In the genomic region with DNA sequence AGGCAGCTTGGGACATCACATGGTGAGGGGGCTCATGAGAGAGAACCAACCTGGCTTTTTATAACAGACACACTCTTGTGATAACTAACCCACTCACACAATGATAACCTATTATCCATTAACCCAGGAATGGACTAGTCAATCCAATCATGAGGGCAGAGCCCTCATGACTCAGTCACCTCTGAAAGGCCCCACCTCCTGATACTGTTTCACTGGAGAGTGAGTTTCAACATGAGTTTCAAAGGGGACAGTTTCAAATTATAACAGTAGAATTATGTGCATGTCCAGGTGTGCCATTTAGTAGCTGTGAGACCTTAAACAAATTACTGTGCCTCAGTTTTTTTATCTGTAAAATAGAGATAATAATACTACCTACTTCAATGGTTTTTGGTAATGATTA, we compare ENCODE assay signal across 9 cellular contexts. TPM values are rescaled to one million over a fixed set of nuclear protein-coding genes. Genes with fewer than 3 reads are reported as not detected.
DNase-seq lines count a peak whose midpoint lies in the region; ATAC-seq and TF ChIP-seq lines count a peak whose summit lies in the region.
"Had no signal": no experiment of that assay in that cellular context is flagged by ENCODE, and none has a peak within 500 bp of the region (broad histone marks: within the 10 kb centered on the region; RNA-seq: fewer than 3 reads in every experiment).

No MANE protein-coding gene starts in this region.

- no peak for TF ChIP-seq CTCF in CD4-positive, alpha-beta T cell (IDR thresholded peaks at IDR 0.05)

- POLR2A ChIA-PET in CD4-positive, alpha-beta T cell (lab: Charles Lee): interaction anchor here (0.7 kb wide), 1 partner anchor 1628 kb away, joined by 3 read pairs; no protein-coding TSS in a partner anchor

- ATAC-seq in GM18868 (IDR thresholded peaks at IDR 0.05; ENCODE audit: unreplicated experiment) (peak; percentile 80), GM21723 (IDR thresholded peaks at IDR 0.05; ENCODE audit: unreplicated experiment) (peak; percentile 89), HG03565 (IDR thresholded peaks at IDR 0.05; ENCODE audit: unreplicated experiment) (peak; percentile 86)
- ATAC-seq in CD4-positive, alpha-beta T cell (ENCODE audit: poor library complexity): no peak

- H3K27me3 ChIP-seq in CD4-positive, alpha-beta T cell (ENCODE audit: control insufficient read depth, insufficient read depth, low read length): no peaks in the 10 kb centered on the region

- no peaks in the 10 kb centered on the region for H3K9me3 ChIP-seq in CD4-positive, alpha-beta T cell (ENCODE audit: control insufficient read depth, low read length)

- H3K27me3 Mint-ChIP-seq in CD4-positive, alpha-beta T cell: no peaks in the 10 kb centered on the region

- no peak overlapping the region for H3K27ac ChIP-seq in CD4-positive, alpha-beta T cell (ENCODE audit: low read depth, low read length)

- CTCF ChIA-PET in CD4-positive, alpha-beta T cell (lab: Charles Lee): no interaction called here

- H3K4me1 Mint-ChIP-seq in CD4-positive, alpha-beta T cell (ENCODE audit: low read depth): peaks cover 5% of the 10 kb centered on the region

- peak; percentile 89 for DNase-seq in kidney tubule cell (ENCODE audit: low spot score)
- DNase-seq in CD4-positive, alpha-beta T cell: no peak
- no peak for DNase-seq in stimulated activated naive CD4-positive, alpha-beta T cell (lab: John Stamatoyannopoulos, UW)
- DNase-seq in NCI-H345 treated with DMSO at 0.1 percent for 48 hours (lab: John Stamatoyannopoulos, UW; ENCODE audit: unreplicated experiment): no peak
- no peak for DNase-seq in NCI-H187 (lab: John Stamatoyannopoulos, UW)
- DNase-seq: activated naive CD4-positive, alpha-beta T cell had no signal

- H3K27ac Mint-ChIP-seq in CD4-positive, alpha-beta T cell: no peak overlapping the region

- H3K4me3 Mint-ChIP-seq in CD4-positive, alpha-beta T cell: no peak overlapping the region

- no peaks in the 10 kb centered on the region for H3K36me3 Mint-ChIP-seq in CD4-positive, alpha-beta T cell (ENCODE audit: low read depth)

- intact Hi-C loops in CD4-positive, alpha-beta T cell (cut with DNase I, micrococcal nuclease): no loop called here

- H3K9me3 Mint-ChIP-seq in CD4-positive, alpha-beta T cell: no peaks in the 10 kb centered on the region

RNA-seq across cellular contexts. Expression of gene PPP2R5A, which starts 47.6 kb away (rescaled TPM):
- total RNA-seq in CD4-positive, alpha-beta T cell: 10 to 100 TPM; 44.3 to 46.2 TPM
